In genomic region chr16:58755989-58756649, GRCh38 we compare ENCODE assay signal across 8 cellular contexts. TPM values are rescaled to one million over a fixed set of nuclear protein-coding genes. Genes with fewer than 3 reads are reported as not detected.
A peak's percentile ranks its signal among the peaks of the same experiment; 100 is the strongest.
DNase-seq lines count a peak whose midpoint lies in the region; ATAC-seq and TF ChIP-seq lines count a peak whose summit lies in the region.

No MANE protein-coding gene starts in this region.

- H3K9me2 ChIP-seq in MM.1S (replicated peaks; ENCODE audit: insufficient read depth, low read length): no peaks in the 10 kb centered on the region

- DNase-seq in HEK293T (ENCODE audit: extremely low spot score): peak; percentile 74
- peak; percentile 65 for DNase-seq in MM.1S
- peak; percentile 67 for DNase-seq in T follicular helper cell (ENCODE audit: low read depth)
- DNase-seq in amniotic epithelial cell (ENCODE audit: low read depth): peak; percentile 68
- peak; percentile 60 to 87 (median 75) for DNase-seq in right cardiac atrium
- peak; percentile 31 for DNase-seq in skeletal muscle cell (ENCODE audit: low read depth)
- DNase-seq in DMS79 (lab: John Stamatoyannopoulos, UW): no peak

- no peak overlapping the region for H3K27ac ChIP-seq in MM.1S (ENCODE audit: low read length)
- no peak overlapping the region for H3K27ac ChIP-seq in right cardiac atrium (ENCODE audit: low read length)

- H3K4me1 ChIP-seq in MM.1S (ENCODE audit: low read length): no peaks in the 10 kb centered on the region
- H3K4me1 ChIP-seq in right cardiac atrium (ENCODE audit: control insufficient read depth, insufficient read depth, low read length): no peaks in the 10 kb centered on the region

- WGBS in right cardiac atrium: 21% methylated on average over 17 of the region's 17 CpGs

- no peaks in the 10 kb centered on the region for H4K20me1 ChIP-seq in MM.1S (ENCODE audit: insufficient read depth, low read length)

- H2AFZ ChIP-seq in MM.1S (ENCODE audit: low read length): peak overlapping the region; percentile 42; the same call in 1 of the 2 replicates

- H3F3A ChIP-seq in MM.1S (ENCODE audit: insufficient read depth, low read length): no peaks in the 10 kb centered on the region

- no peaks in the 10 kb centered on the region for H3K36me3 ChIP-seq in MM.1S (replicated peaks; ENCODE audit: insufficient read depth, low read length)

- TF ChIP-seq CTCF in GM12872 (IDR thresholded peaks at IDR 0.05; ENCODE audit: insufficient read depth, low read depth, low read length): peak; percentile 85
- TF ChIP-seq CTCF in MM.1S (IDR thresholded peaks at IDR 0.05; ENCODE audit: low read length): peak; percentile 63

- intact Hi-C loops in right cardiac atrium (cut with DNase I): loop anchor here in 3 of 4 donors (2.0 to 10.0 kb wide), 5 partner anchors 74 to 244 kb away; partner anchors contain the start of genes SETD6 (in 1 of the 3) and SLC38A7 (in 1 of the 3)

- H3K4me2 ChIP-seq in MM.1S (ENCODE audit: low read depth, low read length): peak overlapping the region; percentile 31; the same call in 1 of the 2 replicates

- no peak overlapping the region for H3K9ac ChIP-seq in MM.1S (ENCODE audit: low read length)

- peak; percentile 91 to 94 for ATAC-seq in right cardiac atrium

- H3K4me3 ChIP-seq in MM.1S (ENCODE audit: low read length) (no peak overlapping the region; the same call in 1 of the 2 replicates), right cardiac atrium (ENCODE audit: low read length) (no peak overlapping the region), skeletal muscle cell (ENCODE audit: low read depth, low read length) (no peak overlapping the region)

- POLR2A ChIA-PET in HEK293T (lab: Yijun Ruan, JAX): interaction anchor here (0.6 to 1.0 kb wide), 5 partner anchors 71 to 245 kb away, joined by 3 to 6 read pairs (median 3); partner anchors contain the start of genes SETD6 and SLC38A7

- CTCF ChIA-PET in HEK293T (lab: Yijun Ruan, JAX): interaction anchor here (0.5 to 1.5 kb wide), 28 partner anchors 9 to 1887 kb away, joined by 3 to 11 read pairs (median 4); partner anchors contain the start of genes NDRG4 and SLC38A7

- no peaks in the 10 kb centered on the region for H3K9me3 ChIP-seq in MM.1S (replicated peaks; ENCODE audit: insufficient read depth, low read length)
- no peaks in the 10 kb centered on the region for H3K9me3 ChIP-seq in right cardiac atrium (ENCODE audit: control insufficient read depth, low read length)

- H3K27me3 ChIP-seq in MM.1S (replicated peaks; ENCODE audit: insufficient read depth, low read length) (no peaks in the 10 kb centered on the region), right cardiac atrium (ENCODE audit: control insufficient read depth, insufficient read depth) (no peaks in the 10 kb centered on the region)

- H3K79me2 ChIP-seq in MM.1S (ENCODE audit: low read length): no peaks in the 10 kb centered on the region

TF ChIP-seq in HEK293T, 16 proteins besides CTCF, POLR2A, EP300 and RAD21:
- TF ChIP-seq CTBP1 (IDR thresholded peaks at IDR 0.05; ENCODE audit: borderline replicate concordance): no peak

RNA-seq across cellular contexts. Expression of gene GOT2, which starts 22.0 kb away (rescaled TPM):
- 100 to 1,000 TPM; 245 to 329 (median 314) TPM for total RNA-seq in right cardiac atrium
- polyA plus RNA-seq in right cardiac atrium: 313 TPM
